In the genomic region with DNA sequence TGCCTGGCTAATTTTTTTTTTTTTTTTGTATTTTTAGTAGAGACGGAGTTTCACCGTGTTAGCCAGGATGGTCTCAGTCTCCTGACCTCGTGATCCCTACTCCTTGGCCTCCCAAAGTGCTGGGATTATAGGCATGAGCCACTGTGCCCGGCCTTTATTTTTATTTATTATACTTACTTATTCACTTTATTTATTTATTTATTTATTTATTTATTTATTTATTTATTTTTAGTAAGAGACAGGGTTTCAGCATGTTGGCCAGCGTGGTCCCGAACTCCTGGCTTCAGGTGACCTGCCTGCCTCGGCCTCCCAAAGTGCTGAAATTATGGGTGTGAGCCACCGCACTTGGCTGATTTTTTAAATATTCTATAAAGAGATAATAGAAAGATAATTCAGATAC, we compare ENCODE assay signal across 3 cellular contexts. TPM values are rescaled to one million over a fixed set of nuclear protein-coding genes. Genes with fewer than 3 reads are reported as not detected.
DNase-seq lines count a peak whose midpoint lies in the region; ATAC-seq, FAIRE-seq and TF ChIP-seq lines count a peak whose summit lies in the region.
"Not testable (repeated sequence)": the region's sequence is repeated elsewhere in the genome, so short reads cannot be mapped to it uniquely, and the experiment has no call there.

No MANE protein-coding gene starts in this region.

- not testable (repeated sequence) for TF ChIP-seq POLR2A in A549 (IDR thresholded peaks at IDR 0.05; ENCODE audit: low read length)

- POLR2A ChIA-PET in A549 (lab: Yijun Ruan, JAX); HEK293 (lab: Yijun Ruan, JAX); WTC11 (lab: Charles Lee): not testable (repeated sequence)

- H3K9me3 Mint-ChIP-seq in WTC11, result peaks cover 40% of the 10 kb centered on the region

- FAIRE-seq in A549 (lab: Jason Lieb, UNC), result not testable (repeated sequence)

- not testable (repeated sequence) for TF ChIP-seq CTCF in A549 (IDR thresholded peaks at IDR 0.05); HEK293 (tag by site-specific recombination; IDR thresholded peaks at IDR 0.05); WTC11 (IDR thresholded peaks at IDR 0.05)

- H3K27ac ChIP-seq in A549; HEK293 (ENCODE audit: extremely low read depth, low read depth, low read length): not testable (repeated sequence)

- H3K4me3 ChIP-seq in A549; HEK293 (ENCODE audit: low read depth, low read length): not testable (repeated sequence)

- WGBS in A549 (ENCODE audit: missing lambda C conversion rate), result 34% methylated on average over 8 of the region's 8 CpGs

- H3K9me3 ChIP-seq in A549; HEK293 (ENCODE audit: control insufficient read depth, insufficient read depth, low read depth, low read length): not testable (repeated sequence)

- H3K36me3 Mint-ChIP-seq in WTC11, result not testable (repeated sequence)

- H3K27ac Mint-ChIP-seq in WTC11, result not testable (repeated sequence)

- DNase-seq in A549 (ENCODE audit: low read depth in 1 of 2, low spot score in 1 of 2); WTC11 (ENCODE audit: low spot score): not testable (repeated sequence)

- H3K4me3 Mint-ChIP-seq in WTC11, result not testable (repeated sequence)

- CTCF ChIA-PET in A549 (lab: Yijun Ruan, JAX); WTC11 (lab: Charles Lee): not testable (repeated sequence)
- CTCF ChIA-PET in HEK293 (lab: Yijun Ruan, JAX), result interaction anchor here (0.6 kb wide), 1 partner anchor 933 kb away, joined by 4 read pairs; no protein-coding TSS in a partner anchor

- not testable (repeated sequence) for H3K4me1 Mint-ChIP-seq in WTC11

- not testable (repeated sequence) for ATAC-seq in A549, WTC11

- not testable (repeated sequence) for H3K36me3 ChIP-seq in HEK293 (ENCODE audit: control insufficient read depth in 2 of 2, insufficient read depth in 1 of 2, low read length in 2 of 2)

- TF ChIP-seq RAD21 in A549 (conservative IDR thresholded peaks at IDR 0.05 in 1 of 2, IDR thresholded peaks at IDR 0.05 in 1 of 2), result not testable (repeated sequence)

- not testable (repeated sequence) for H3K27me3 Mint-ChIP-seq in WTC11 (ENCODE audit: low read depth)

- TF ChIP-seq EP300 in A549 (IDR thresholded peaks at IDR 0.05), result not testable (repeated sequence)

- H3K4me2 ChIP-seq in A549, result not testable (repeated sequence)

- H3K4me1 ChIP-seq in A549; HEK293 (ENCODE audit: control insufficient read depth, insufficient read depth, low read length): not testable (repeated sequence)

TF ChIP-seq in A549, 52 proteins besides CTCF, POLR2A, EP300 and RAD21:
- peak; percentile 34; the same call in 1 of the 2 replicates for TF ChIP-seq ZC3H11A (IDR thresholded peaks at IDR 0.05)

TF ChIP-seq in HEK293, 187 proteins besides CTCF, POLR2A, EP300 and RAD21 (continues in another document):
- TF ChIP-seq ZNF654 (tag by site-specific recombination; IDR thresholded peaks at IDR 0.05; ENCODE audit: low read depth) (peak; percentile 17), ZBTB8A (tag by site-specific recombination; IDR thresholded peaks at IDR 0.05) (peak; percentile 31; the same call in 1 of the 2 replicates), ZNF266 (tag by site-specific recombination; IDR thresholded peaks at IDR 0.05; ENCODE audit: low read depth) (0 out of 2 replicates have a peak, but pooled peaks have one; percentile 13)
- TF ChIP-seq, protein P1, sequence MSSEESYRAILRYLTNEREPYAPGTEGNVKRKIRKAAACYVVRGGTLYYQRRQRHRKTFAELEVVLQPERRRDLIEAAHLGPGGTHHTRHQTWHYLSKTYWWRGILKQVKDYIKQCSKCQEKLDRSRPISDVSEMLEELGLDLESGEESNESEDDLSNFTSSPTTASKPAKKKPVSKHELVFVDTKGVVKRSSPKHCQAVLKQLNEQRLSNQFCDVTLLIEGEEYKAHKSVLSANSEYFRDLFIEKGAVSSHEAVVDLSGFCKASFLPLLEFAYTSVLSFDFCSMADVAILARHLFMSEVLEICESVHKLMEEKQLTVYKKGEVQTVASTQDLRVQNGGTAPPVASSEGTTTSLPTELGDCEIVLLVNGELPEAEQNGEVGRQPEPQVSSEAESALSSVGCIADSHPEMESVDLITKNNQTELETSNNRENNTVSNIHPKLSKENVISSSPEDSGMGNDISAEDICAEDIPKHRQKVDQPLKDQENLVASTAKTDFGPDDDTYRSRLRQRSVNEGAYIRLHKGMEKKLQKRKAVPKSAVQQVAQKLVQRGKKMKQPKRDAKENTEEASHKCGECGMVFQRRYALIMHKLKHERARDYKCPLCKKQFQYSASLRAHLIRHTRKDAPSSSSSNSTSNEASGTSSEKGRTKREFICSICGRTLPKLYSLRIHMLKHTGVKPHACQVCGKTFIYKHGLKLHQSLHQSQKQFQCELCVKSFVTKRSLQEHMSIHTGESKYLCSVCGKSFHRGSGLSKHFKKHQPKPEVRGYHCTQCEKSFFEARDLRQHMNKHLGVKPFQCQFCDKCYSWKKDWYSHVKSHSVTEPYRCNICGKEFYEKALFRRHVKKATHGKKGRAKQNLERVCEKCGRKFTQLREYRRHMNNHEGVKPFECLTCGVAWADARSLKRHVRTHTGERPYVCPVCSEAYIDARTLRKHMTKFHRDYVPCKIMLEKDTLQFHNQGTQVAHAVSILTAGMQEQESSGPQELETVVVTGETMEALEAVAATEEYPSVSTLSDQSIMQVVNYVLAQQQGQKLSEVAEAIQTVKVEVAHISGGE (tag by site-specific recombination; conservative IDR thresholded peaks at IDR 0.05; ENCODE audit: low read depth), result peak; percentile 66; the same call in 1 of the 2 replicates

TF ChIP-seq in WTC11, 78 proteins besides CTCF, POLR2A, EP300 and RAD21:
- TF ChIP-seq HMGA2 (CRISPR knock-in tag; IDR thresholded peaks at IDR 0.05), result 0 out of 2 replicates have a peak, but pooled peaks have one; percentile 22

RNA-seq across cellular contexts. Expression of a gene that starts 31.8 kb away (rescaled TPM):
- 69.4 and 74.3 TPM in 2 replicates for polyA plus RNA-seq in A549 (2011; rRNA removed)
- polyA plus RNA-seq in A549 (2012; cell fraction: cytosol; rRNA removed), result 13.6 and 16.0 TPM in 2 replicates
- 10.1 and 17.9 TPM in 2 replicates for polyA plus RNA-seq in A549 (2012; cell fraction: nucleus; rRNA removed)
- polyA plus RNA-seq in A549 (2017; fragmentation: RNase III; extraction: RNeasy Plus Mini Kit Qiagen cat#74134 plus additional on column Dnase treatment), result 48.1 to 48.8 TPM (median 48.3 TPM) in 3 replicates
- 35.1 and 41.9 TPM in 2 replicates for polyA minus RNA-seq in A549 (2011; rRNA and poly(A)+ RNA removed)
- 62.5 to 68.4 TPM (median 67.0 TPM) in 3 replicates for total RNA-seq in WTC11 (2021)
